26 cellular contexts compared by ENCODE assay signal in genomic region chr5:5504325-5504724, GRCh38.
"Had no signal": no experiment of that assay in that cellular context is flagged by ENCODE, and none has a peak within 500 bp of the region (broad histone marks: within the 10 kb centered on the region; RNA-seq: fewer than 3 reads in every experiment).

No MANE protein-coding gene starts in this region.

- H3K4me3 ChIP-seq: stomach, suprapubic skin, testis, thoracic aorta, thyroid gland, tibial artery, tibial nerve, transverse colon, upper lobe of left lung, upper lobe of right lung, uterus, vagina had no signal

- H3K4me1 ChIP-seq: stomach, suprapubic skin, testis, thyroid gland, tibial artery, tibial nerve, transverse colon, upper lobe of left lung, upper lobe of right lung, uterus, vagina had no signal

- ATAC-seq: stimulated activated effector memory CD8-positive, alpha-beta T cell treated with anti-CD3 and anti-CD28 coated beads, Interleukin-12 subunit alpha, Interleukin-12 subunit beta, amount 100 ng/mL, for 72 hours; stimulated activated memory B cell treated with anti-CD40 and anti-IgM and Interleukin-4, amounts not matched to agents 10 μg/mL and 1 μg/mL and 100 μg/mL, for 72 hours; stimulated activated naive B cell treated with anti-CD40 and anti-IgM and Interleukin-4, amounts not matched to agents 10 μg/mL and 1 μg/mL and 100 μg/mL, for 72 hours; stimulated activated naive CD8-positive, alpha-beta T cell treated with anti-CD3 and anti-CD28 coated beads, Interleukin-15, amount 100 ng/mL, for 72 hours; stimulated activated naive CD8-positive, alpha-beta T cell treated with anti-CD3 and anti-CD28 coated beads, Interleukin-15, Interleukin-2, amounts not matched to agents 100 U/mL and 50 U/mL, for 24 hours; upper lobe of right lung had no signal

- H3K27me3 ChIP-seq: stomach, testis, thyroid gland, tibial artery, tibial nerve, transverse colon, upper lobe of left lung, upper lobe of right lung, uterus, vagina had no signal

- DNase-seq: stimulated activated CD4-positive, alpha-beta T cell treated with anti-CD3 and anti-CD28 coated beads, Interleukin-2, amount 100 ng/mL, for 48 hours; stimulated activated CD4-positive, alpha-beta T cell treated with anti-CD3 and anti-CD28 coated beads, Interleukin-4, amount 100 ng/mL, for 1 hour; stimulated activated CD4-positive, alpha-beta T cell treated with anti-CD3 and anti-CD28 coated beads, Interleukin-4, amount 100 ng/mL, for 24 hours; stimulated activated CD4-positive, alpha-beta T cell treated with anti-CD3 and anti-CD28 coated beads, Interleukin-4, amount 100 ng/mL, for 4 hours; stimulated activated CD8-positive, alpha-beta memory T cell treated with anti-CD3 and anti-CD28 coated beads, Interleukin-4, amount 100 ng/mL, for 48 hours; stimulated activated naive B cell treated with anti-CD40 and anti-IgM and Interleukin-4, amounts not matched to agents 10 μg/mL and 1 μg/mL and 100 μg/mL, for 72 hours; stimulated activated naive CD4-positive, alpha-beta T cell; stimulated activated naive CD4-positive, alpha-beta T cell treated with Interleukin-2 at 50 U/mL for 16 hours; stimulated activated naive CD8-positive, alpha-beta T cell treated with anti-CD3 and anti-CD28 coated beads, Interleukin-15, amount 100 ng/mL, for 72 hours; stimulated activated naive CD8-positive, alpha-beta T cell treated with anti-CD3 and anti-CD28 coated beads, Interleukin-15, Interleukin-2, amounts not matched to agents 100 U/mL and 50 U/mL, for 24 hours; stomach; substantia nigra; testis; thyroid gland; tibial artery; transverse colon; trophoblast cell; upper lobe of left lung; upper lobe of right lung; uterus had no signal

- H3K27ac ChIP-seq: stomach, suprapubic skin, testis, thoracic aorta, thyroid gland, tibial artery, tibial nerve, transverse colon, upper lobe of left lung, upper lobe of right lung, uterus, vagina had no signal

- H3K9me3 ChIP-seq: suprapubic skin, testis, thyroid gland, upper lobe of right lung, uterus, vagina had no signal

- H3K36me3 ChIP-seq: stomach, suprapubic skin, thoracic aorta, thyroid gland, tibial artery, tibial nerve, transverse colon, upper lobe of left lung, upper lobe of right lung, uterus, vagina had no signal
